In genomic region chr16:585351-585750, GRCh38 we compare ENCODE assay signal across 11 cellular contexts. TPM values are rescaled to one million over a fixed set of nuclear protein-coding genes. Genes with fewer than 3 reads are reported as not detected.
DNase-seq lines count a peak whose midpoint lies in the region; ATAC-seq and TF ChIP-seq lines count a peak whose summit lies in the region.
"Had no signal": no experiment of that assay in that cellular context is flagged by ENCODE, and none has a peak within 500 bp of the region (broad histone marks: within the 10 kb centered on the region; RNA-seq: fewer than 3 reads in every experiment).

No MANE protein-coding gene starts in this region.

- H3K27ac Mint-ChIP-seq in mesothelial cell of epicardium, result no peak overlapping the region

- H2AK5ac ChIP-seq in mesendoderm (ENCODE audit: low read length), result no peak overlapping the region

- TF ChIP-seq CTCF in HCT116 (IDR thresholded peaks at IDR 0.05 in 2 of 3, conservative IDR thresholded peaks at IDR 0.05 in 1 of 3; ENCODE audit: borderline replicate concordance in 1 of 3, insufficient read depth in 1 of 3, low read depth in 2 of 3, low read length in 2 of 3) (0 out of 6 replicates have a peak, but pooled peaks of 1 of the 3 experiments have one; percentile 14), mesothelial cell of epicardium (IDR thresholded peaks at IDR 0.05; ENCODE audit: unreplicated experiment) (no peak)

- H3K4ac ChIP-seq in mesendoderm (ENCODE audit: low read depth, low read length), result no peak overlapping the region

- H3K27ac ChIP-seq in HCT116 (ENCODE audit: low read depth, low read length) (no peak overlapping the region), mesendoderm (ENCODE audit: low read depth, low read length) (no peak overlapping the region)
- H3K27ac ChIP-seq: right atrium auricular region had no signal

- H3K9me2 ChIP-seq in HCT116 (ENCODE audit: insufficient read depth), result no peaks in the 10 kb centered on the region

- no peak overlapping the region for H3K23ac ChIP-seq in mesendoderm (ENCODE audit: low read length)

- no peak overlapping the region for H4K5ac ChIP-seq in mesendoderm (ENCODE audit: low read length)

- H3K4me3 ChIP-seq in HCT116 (replicated peaks in 1 of 2; ENCODE audit: low read depth in 1 of 2, low read length in 2 of 2), result no peak overlapping the region
- no peak overlapping the region for H3K4me3 ChIP-seq in mesendoderm (ENCODE audit: low read length)
- H3K4me3 ChIP-seq: right atrium auricular region had no signal

- intact Hi-C loops in HCT116 (cut with micrococcal nuclease), result no loop called here

- CTCF ChIA-PET in HCT116 (lab: Charles Lee), result interaction anchor here (1.1 to 1.2 kb wide), 2 partner anchors 8 to 194 kb away, joined by 3 to 4 read pairs; no protein-coding TSS in a partner anchor

- H4K20me1 ChIP-seq in HCT116 (ENCODE audit: insufficient read depth), result no peaks in the 10 kb centered on the region

- POLR2A ChIA-PET in HCT116 (lab: Charles Lee), result no interaction called here

- peak; percentile 66 for DNase-seq in COLO668 (lab: John Stamatoyannopoulos, UW; ENCODE audit: unreplicated experiment)
- no peak for DNase-seq in HCT116 (ENCODE audit: low read depth, low spot score)
- DNase-seq in SW480 (ENCODE audit: low spot score), result peak; percentile 68
- peak; percentile 42 for DNase-seq in mesendoderm
- DNase-seq in T-helper 9 cell, result no peak
- no peak for DNase-seq in mesothelial cell of epicardium (ENCODE audit: low spot score in 2 of 2, unreplicated experiment in 2 of 2)
- DNase-seq in mucosa of gallbladder (ENCODE audit: low spot score), result no peak
- no peak for DNase-seq in NCI-H128 (lab: John Stamatoyannopoulos, UW; ENCODE audit: unreplicated experiment)
- DNase-seq: cerebellar nuclear complex, left colon had no signal

- H3K27me3 Mint-ChIP-seq in mesothelial cell of epicardium (ENCODE audit: low read depth), result peaks cover 7% of the 10 kb centered on the region

- H3K4me1 Mint-ChIP-seq in mesothelial cell of epicardium, result peaks cover 19% of the 10 kb centered on the region

- no peak overlapping the region for H2BK5ac ChIP-seq in mesendoderm (ENCODE audit: low read length)

- H3K4me3 Mint-ChIP-seq in mesothelial cell of epicardium, result no peak overlapping the region

- H2BK15ac ChIP-seq in mesendoderm (replicated peaks; ENCODE audit: low read depth), result no peak overlapping the region

- H3K79me2 ChIP-seq in HCT116 (ENCODE audit: insufficient read depth, low read length), result peaks cover 12% of the 10 kb centered on the region; the same call in 1 of the 2 replicates
- peaks cover 4% of the 10 kb centered on the region for H3K79me2 ChIP-seq in mesendoderm (ENCODE audit: control insufficient read depth, insufficient read depth, low read length)

- RAD21 ChIA-PET in HCT116 (lab: Charles Lee; ENCODE audit: low non-redundant PET in 1 of 2, low total read pairs in 2 of 2, uncharacterized antibody in 2 of 2, unreplicated experiment in 2 of 2), result no interaction called here

- peak; percentile 35 for ATAC-seq in HCT116
- ATAC-seq: left colon had no signal

- H2AFZ ChIP-seq in HCT116 (ENCODE audit: low read depth, low read length, poor library complexity, severe bottlenecking), result no peak overlapping the region

- H3K9me3 ChIP-seq in HCT116 (ENCODE audit: control insufficient read depth in 1 of 2, insufficient read depth in 1 of 2, low read depth in 1 of 2, low read length in 2 of 2), result no peaks in the 10 kb centered on the region
- H3K9me3 ChIP-seq: right atrium auricular region had no signal

- no peak overlapping the region for H4K8ac ChIP-seq in mesendoderm (ENCODE audit: low read depth, low read length)

- H3K36me3 Mint-ChIP-seq in mesothelial cell of epicardium, result no peaks in the 10 kb centered on the region

- H3K36me3 ChIP-seq in HCT116 (ENCODE audit: control insufficient read depth in 1 of 2, insufficient read depth in 2 of 2, low read length in 2 of 2), result no peaks in the 10 kb centered on the region
- H3K36me3 ChIP-seq in mesendoderm (ENCODE audit: control insufficient read depth, insufficient read depth, low read length), result no peaks in the 10 kb centered on the region
- H3K36me3 ChIP-seq: right atrium auricular region had no signal

- H3K79me1 ChIP-seq in mesendoderm (ENCODE audit: low read length), result peaks cover 2% of the 10 kb centered on the region

- H3K18ac ChIP-seq in mesendoderm (ENCODE audit: low read length), result no peak overlapping the region

- H3K9ac ChIP-seq in HCT116 (ENCODE audit: low read length) (no peak overlapping the region), mesendoderm (ENCODE audit: low read length) (no peak overlapping the region)

- H3K56ac ChIP-seq in mesendoderm (ENCODE audit: low read length), result no peak overlapping the region

- no peak for TF ChIP-seq POLR2A in HCT116 (IDR thresholded peaks at IDR 0.05; ENCODE audit: borderline replicate concordance, extremely low read depth, insufficient read depth, insufficient read length)

- no peak overlapping the region for H2BK120ac ChIP-seq in mesendoderm (ENCODE audit: low read depth, low read length)

- peaks cover 2 to 12% of the 10 kb centered on the region in 2 experiments; a peak in 2 of 4 replicates for H3K4me1 ChIP-seq in HCT116 (ENCODE audit: control insufficient read depth in 1 of 2, insufficient read depth in 2 of 2, low read length in 2 of 2)
- H3K4me1 ChIP-seq in mesendoderm (ENCODE audit: control insufficient read depth, low read depth, low read length), result no peaks in the 10 kb centered on the region

- H3K27me3 ChIP-seq in HCT116 (ENCODE audit: insufficient read depth, low read length) (no peaks in the 10 kb centered on the region), mesendoderm (ENCODE audit: insufficient read depth, low read length, poor library complexity) (no peaks in the 10 kb centered on the region)
- H3K27me3 ChIP-seq: right atrium auricular region had no signal

- no peak overlapping the region for H3K4me2 ChIP-seq in HCT116 (ENCODE audit: low read length)
- no peak overlapping the region for H3K4me2 ChIP-seq in mesendoderm (ENCODE audit: low read length)

- no peak for TF ChIP-seq RAD21 in HCT116 (IDR thresholded peaks at IDR 0.05; ENCODE audit: low read depth)

- no peaks in the 10 kb centered on the region for H3K9me3 Mint-ChIP-seq in mesothelial cell of epicardium

- WGBS in mesendoderm (ENCODE audit: extremely low coverage, insufficient coverage, low lambda C conversion rate), result no CpG with 5 or more reads among the region's 10 CpGs

- no TSS peak for BruUV-seq in HCT116 (replicated peaks; lab: Mats Ljungman, UMichigan)

TF ChIP-seq in HCT116, 20 proteins besides CTCF, POLR2A, EP300 and RAD21:
- TF ChIP-seq MAX (IDR thresholded peaks at IDR 0.05) (peak; percentile 34; the same call in 1 of the 2 replicates), ZFX (IDR thresholded peaks at IDR 0.05) (no peak), CBX3 (IDR thresholded peaks at IDR 0.05; ENCODE audit: low read depth) (no peak), SP1 (IDR thresholded peaks at IDR 0.05; ENCODE audit: low read depth) (no peak), EGR1 (IDR thresholded peaks at IDR 0.05; ENCODE audit: low read depth) (no peak), JUND (IDR thresholded peaks at IDR 0.05) (no peak)
TF ChIP-seq in HCT116: peak in this region for 1.

RNA-seq across cellular contexts. Expression of gene RAB40C, which starts 4.5 kb away (rescaled TPM):
- 14.1 TPM for total RNA-seq in HCT116 (2021; ENCODE audit: unreplicated experiment)
- 15.1 and 18.8 TPM in 2 replicates for polyA plus RNA-seq in HCT116 (2012)
- 10.0 TPM for polyA plus RNA-seq in mesendoderm (2013, experiment 1 of 2)
- 9.8 TPM for polyA plus RNA-seq in mesendoderm (2013, experiment 2 of 2)
- total RNA-seq in mesothelial cell of epicardium, result 23.2 to 26.2 TPM (median 25.5 TPM) in 3 replicates
- total RNA-seq in mucosa of gallbladder, result 33.1 TPM

RNA-seq across cellular contexts. Expression of gene PIGQ, which starts 15.6 kb away (rescaled TPM):
- total RNA-seq in HCT116 (2021; ENCODE audit: unreplicated experiment), result 21.0 TPM
- 9.8 and 10.9 TPM in 2 replicates for polyA plus RNA-seq in HCT116 (2012)
- polyA plus RNA-seq in mesendoderm (2013, experiment 1 of 2), result 12.1 TPM
- 12.6 TPM for polyA plus RNA-seq in mesendoderm (2013, experiment 2 of 2)
- total RNA-seq in mesothelial cell of epicardium, result 78.5 to 86.7 TPM (median 84.8 TPM) in 3 replicates
- 117 TPM for total RNA-seq in mucosa of gallbladder

RNA-seq across cellular contexts. Expression of gene NHLRC4, which starts 18.5 kb away (rescaled TPM):
- 0.22 TPM for total RNA-seq in HCT116 (2021; ENCODE audit: unreplicated experiment)
- 0.18 TPM in 1 of 2 replicates, not detected in the other for polyA plus RNA-seq in HCT116 (2012)
- polyA plus RNA-seq in mesendoderm (2013, experiment 1 of 2), result 0.08 TPM
- polyA plus RNA-seq in mesendoderm (2013, experiment 2 of 2), result 0.07 TPM
- 2.3 to 3.0 TPM (median 2.7 TPM) in 3 replicates for total RNA-seq in mesothelial cell of epicardium
- total RNA-seq in mucosa of gallbladder, result 1.2 TPM

RNA-seq across cellular contexts. Expression of gene PRR35, which starts 25.2 kb away (rescaled TPM):
- total RNA-seq in HCT116 (2021; ENCODE audit: unreplicated experiment) (not detected), mesothelial cell of epicardium (0.25 TPM in 1 of 3 replicates, not detected in the others), mucosa of gallbladder (not detected)
- not detected in 2 replicates for polyA plus RNA-seq in HCT116 (2012)
- 0.04 TPM for polyA plus RNA-seq in mesendoderm (2013, experiment 1 of 2)
- 0.03 TPM for polyA plus RNA-seq in mesendoderm (2013, experiment 2 of 2)
- total RNA-seq: left colon, right atrium auricular region had no signal

RNA-seq across cellular contexts. Expression of gene WFIKKN1, which starts 45.4 kb away (rescaled TPM):
- total RNA-seq in HCT116 (2021; ENCODE audit: unreplicated experiment) (0.47 TPM), mesothelial cell of epicardium (0.47 to 0.94 TPM (median 0.84 TPM) in 3 replicates), mucosa of gallbladder (1.7 TPM)
- polyA plus RNA-seq in HCT116 (2012), result 0.17 and 0.26 TPM in 2 replicates
- 1.7 TPM for polyA plus RNA-seq in mesendoderm (2013, experiment 1 of 2)
- polyA plus RNA-seq in mesendoderm (2013, experiment 2 of 2), result 1.7 TPM

Comparison
In these comparisons a context has a peak if more than half of its experiments do, and no peak if none do; other contexts are left out.
1. DNase-seq: peak in COLO668 (single experiment), SW480 (single experiment) and mesendoderm (single experiment); none in HCT116 (single experiment), T-helper 9 cell (single experiment), mesothelial cell of epicardium (0 of 2), mucosa of gallbladder (single experiment) and NCI-H128 (single experiment).